7 cellular contexts compared by ENCODE assay signal in the genomic region with DNA sequence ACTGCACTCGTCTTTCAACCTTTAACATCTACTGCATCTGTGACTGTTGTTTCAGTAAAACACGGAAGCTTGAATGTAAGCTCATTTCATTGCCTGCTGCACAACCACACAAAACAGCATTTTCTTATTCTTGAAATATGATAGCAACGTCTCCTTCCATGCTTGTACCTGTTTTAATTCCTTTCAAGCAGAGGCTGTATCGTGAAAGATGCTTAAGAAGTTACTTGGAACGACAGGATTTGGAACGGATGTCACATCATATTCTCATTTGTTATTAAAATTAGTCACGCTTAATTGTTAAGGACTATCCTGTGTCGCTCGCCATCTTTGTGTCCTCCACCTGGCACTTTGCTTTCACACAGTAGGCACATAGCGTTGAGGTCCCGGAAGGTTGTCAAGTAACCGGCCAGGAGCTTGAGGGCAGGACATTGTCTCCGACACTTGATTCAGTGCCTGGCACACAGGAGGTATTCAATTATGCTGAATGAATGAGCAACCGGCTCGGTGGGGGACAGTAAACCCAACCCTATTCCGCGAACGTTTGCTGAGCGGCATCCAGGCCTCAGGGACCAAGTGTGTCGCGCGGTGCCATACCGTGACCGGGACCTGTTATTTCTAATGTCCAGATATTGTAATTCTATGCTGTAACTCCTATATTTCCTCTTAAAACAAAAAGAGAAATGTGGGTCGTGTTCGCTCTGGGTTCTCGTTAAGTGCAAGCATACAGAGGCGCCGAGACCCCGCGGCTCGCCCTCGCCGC. TPM values are rescaled to one million over a fixed set of nuclear protein-coding genes. Genes with fewer than 3 reads are reported as not detected.
DNase-seq lines count a peak whose midpoint lies in the region; ATAC-seq and TF ChIP-seq lines count a peak whose summit lies in the region.

No MANE protein-coding gene starts in this region.

- CTCF ChIA-PET in HEK293T (lab: Yijun Ruan, JAX): interaction anchor here (0.6 to 2.7 kb wide), 13 partner anchors 8 to 379 kb away, joined by 3 to 9 read pairs (median 5); no protein-coding TSS in a partner anchor

- no CpG with 5 or more reads among the region's 34 CpGs for WGBS in mesendoderm (ENCODE audit: extremely low coverage, insufficient coverage, low lambda C conversion rate)
- 2% methylated on average over 34 of the region's 34 CpGs for WGBS in thymus

- H3K27me3 ChIP-seq in mesendoderm (ENCODE audit: insufficient read depth, low read length, poor library complexity) (no peaks in the 10 kb centered on the region), thymus (ENCODE audit: control insufficient read depth, insufficient read depth) (no peaks in the 10 kb centered on the region)

- DNase-seq in HEK293T (ENCODE audit: extremely low spot score): peak; percentile 55
- DNase-seq in NCI-H1092 (lab: John Stamatoyannopoulos, UW): peak; percentile 64
- peak; percentile 4 for DNase-seq in T-helper 22 cell (ENCODE audit: low read depth)
- DNase-seq in effector CD8-positive, alpha-beta T cell (lab: John Stamatoyannopoulos, UW): peak; percentile 37
- peak; percentile 61 for DNase-seq in mesendoderm

- H2BK5ac ChIP-seq in mesendoderm (ENCODE audit: low read length): no peak overlapping the region

- H3K4me3 ChIP-seq in mesendoderm (ENCODE audit: low read length) (peak overlapping the region; percentile 6), thymus (ENCODE audit: low read length) (peak overlapping the region; percentile 95)

- no peak overlapping the region for H3K23ac ChIP-seq in mesendoderm (ENCODE audit: low read length)

- no peaks in the 10 kb centered on the region for H3K4me1 ChIP-seq in mesendoderm (ENCODE audit: control insufficient read depth, low read depth, low read length)
- peaks cover 2% of the 10 kb centered on the region for H3K4me1 ChIP-seq in thymus (ENCODE audit: control insufficient read depth, insufficient read depth, low read length)

- H2BK15ac ChIP-seq in mesendoderm (replicated peaks; ENCODE audit: low read depth): no peak overlapping the region

- H3K4ac ChIP-seq in mesendoderm (ENCODE audit: low read depth, low read length): no peak overlapping the region

- H3K36me3 ChIP-seq in mesendoderm (ENCODE audit: control insufficient read depth, insufficient read depth, low read length): no peaks in the 10 kb centered on the region
- H3K36me3 ChIP-seq in thymus (ENCODE audit: control insufficient read depth, insufficient read depth): no peaks in the 10 kb centered on the region

- peak overlapping the region; percentile 79 for H3K9ac ChIP-seq in mesendoderm (ENCODE audit: low read length)

- H3K4me2 ChIP-seq in mesendoderm (ENCODE audit: low read length): peak overlapping the region; percentile 86

- peak overlapping the region; percentile 6 for H3K27ac ChIP-seq in mesendoderm (ENCODE audit: low read depth, low read length)
- H3K27ac ChIP-seq in thymus (ENCODE audit: low read depth): peak overlapping the region; percentile 96

- ATAC-seq in GM18499 (IDR thresholded peaks at IDR 0.05; ENCODE audit: insufficient read depth, unreplicated experiment): peak; percentile 25

- POLR2A ChIA-PET in HEK293T (lab: Yijun Ruan, JAX): interaction anchor here (0.6 to 3.3 kb wide), 13 partner anchors 9 to 203 kb away, joined by 3 to 18 read pairs (median 4); no protein-coding TSS in a partner anchor

- H3K56ac ChIP-seq in mesendoderm (ENCODE audit: low read length): peak overlapping the region; percentile 92

- H3K79me2 ChIP-seq in mesendoderm (ENCODE audit: control insufficient read depth, insufficient read depth, low read length): peaks cover 21% of the 10 kb centered on the region

- no peak overlapping the region for H4K5ac ChIP-seq in mesendoderm (ENCODE audit: low read length)

- peak overlapping the region; percentile 3 for H3K18ac ChIP-seq in mesendoderm (ENCODE audit: low read length)

- H2AK5ac ChIP-seq in mesendoderm (ENCODE audit: low read length): no peak overlapping the region

- no peaks in the 10 kb centered on the region for H3K9me3 ChIP-seq in thymus (ENCODE audit: control insufficient read depth)

- H3K79me1 ChIP-seq in mesendoderm (ENCODE audit: low read length): peaks cover 3% of the 10 kb centered on the region

- no peak overlapping the region for H2BK120ac ChIP-seq in mesendoderm (ENCODE audit: low read depth, low read length)

- no peak overlapping the region for H4K8ac ChIP-seq in mesendoderm (ENCODE audit: low read depth, low read length)

TF ChIP-seq in HEK293T, 16 proteins besides CTCF, POLR2A, EP300 and RAD21:
- TF ChIP-seq, protein P1, sequence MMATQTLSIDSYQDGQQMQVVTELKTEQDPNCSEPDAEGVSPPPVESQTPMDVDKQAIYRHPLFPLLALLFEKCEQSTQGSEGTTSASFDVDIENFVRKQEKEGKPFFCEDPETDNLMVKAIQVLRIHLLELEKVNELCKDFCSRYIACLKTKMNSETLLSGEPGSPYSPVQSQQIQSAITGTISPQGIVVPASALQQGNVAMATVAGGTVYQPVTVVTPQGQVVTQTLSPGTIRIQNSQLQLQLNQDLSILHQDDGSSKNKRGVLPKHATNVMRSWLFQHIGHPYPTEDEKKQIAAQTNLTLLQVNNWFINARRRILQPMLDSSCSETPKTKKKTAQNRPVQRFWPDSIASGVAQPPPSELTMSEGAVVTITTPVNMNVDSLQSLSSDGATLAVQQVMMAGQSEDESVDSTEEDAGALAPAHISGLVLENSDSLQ (IDR thresholded peaks at IDR 0.05): peak; percentile 10; the same call in 1 of the 2 replicates
- TF ChIP-seq BHLHE40 (IDR thresholded peaks at IDR 0.05; ENCODE audit: borderline replicate concordance) (no peak), L3MBTL2 (conservative IDR thresholded peaks at IDR 0.05) (peak; percentile 78)

RNA-seq across cellular contexts. Expression of a gene that starts 0.5 kb away (rescaled TPM):
- 27.8 TPM for polyA plus RNA-seq in mesendoderm (2013, experiment 1 of 2)
- polyA plus RNA-seq in mesendoderm (2013, experiment 2 of 2): 28.2 TPM
- 33.6 TPM for polyA plus RNA-seq in thymus

Comparison
In these comparisons a context has a peak if more than half of its experiments do, and no peak if none do; other contexts are left out.
1. Peak in every context shown above with its lines: DNase-seq, ATAC-seq, H3K4me3 ChIP-seq and H3K27ac ChIP-seq.
2. DNase-seq: peak in every context shown above with its lines; median percentile 64 in NCI-H1092; 61 in mesendoderm; 55 in HEK293T; 37 in effector CD8-positive, alpha-beta T cell; 4 in T-helper 22 cell.